Comparison of ENCODE assay signal across 8 cellular contexts in the genomic region with DNA sequence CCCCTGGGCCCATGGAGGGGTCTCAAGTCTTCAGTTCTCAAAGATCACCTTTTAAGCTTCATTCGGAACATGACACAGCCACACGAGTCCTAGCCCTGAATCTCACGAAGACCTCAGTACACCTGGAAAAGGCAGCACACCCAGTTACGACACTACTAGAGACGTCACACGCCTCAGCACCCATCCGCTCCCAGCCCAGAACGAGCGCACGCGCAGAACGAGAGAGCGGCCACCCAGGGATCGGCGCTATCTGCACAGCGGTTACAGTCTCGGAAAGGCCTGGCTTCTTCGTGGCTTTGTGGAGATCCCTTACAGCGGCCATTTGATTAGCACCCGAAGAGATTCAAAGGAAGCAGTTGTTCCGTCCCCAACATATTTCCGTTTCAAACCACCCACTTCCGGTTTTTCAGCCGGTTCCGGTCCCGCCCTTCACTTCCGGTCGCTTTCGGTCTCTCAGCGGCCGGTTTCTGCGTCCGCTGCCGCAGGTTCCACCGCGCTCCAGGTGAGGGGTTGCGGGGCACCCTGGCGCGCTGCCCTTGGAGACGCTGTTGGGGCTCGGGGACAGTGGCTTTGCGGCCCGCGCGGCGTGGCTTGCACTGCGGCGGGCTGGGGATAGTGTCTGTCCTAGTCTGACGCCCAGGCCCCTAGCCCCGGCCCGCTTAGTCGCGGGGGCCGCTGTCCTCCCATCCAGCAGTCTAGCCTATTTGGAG. TPM values are rescaled to one million over a fixed set of nuclear protein-coding genes. Genes with fewer than 3 reads are reported as not detected.
DNase-seq lines count a peak whose midpoint lies in the region; ATAC-seq, FAIRE-seq and TF ChIP-seq lines count a peak whose summit lies in the region.

A gene with protein sequence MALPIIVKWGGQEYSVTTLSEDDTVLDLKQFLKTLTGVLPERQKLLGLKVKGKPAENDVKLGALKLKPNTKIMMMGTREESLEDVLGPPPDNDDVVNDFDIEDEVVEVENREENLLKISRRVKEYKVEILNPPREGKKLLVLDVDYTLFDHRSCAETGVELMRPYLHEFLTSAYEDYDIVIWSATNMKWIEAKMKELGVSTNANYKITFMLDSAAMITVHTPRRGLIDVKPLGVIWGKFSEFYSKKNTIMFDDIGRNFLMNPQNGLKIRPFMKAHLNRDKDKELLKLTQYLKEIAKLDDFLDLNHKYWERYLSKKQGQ (plus strand): TSS at position 432 of the 710 bp plus-strand sequence. CDS start 5,626 bp downstream, outside the sequence.

- H3K9me3 ChIP-seq in cardiac muscle cell (ENCODE audit: low read depth) (no peaks in the 10 kb centered on the region), trophoblast cell (ENCODE audit: insufficient read depth, low read depth, low read length) (no peaks in the 10 kb centered on the region), tibial nerve (no peaks in the 10 kb centered on the region)

- TF ChIP-seq EP300 in tibial nerve (IDR thresholded peaks at IDR 0.05), result peak in 1 of 2 donors; percentile 62

- peaks cover 6% of the 10 kb centered on the region for H3K79me1 ChIP-seq in trophoblast cell (ENCODE audit: low read length)

- H3K27me3 Mint-ChIP-seq in activated naive CD8-positive, alpha-beta T cell treated with anti-CD3 and anti-CD28 coated beads, Interleukin-2, amount 50 U/mL, for 24 hours, result no peaks in the 10 kb centered on the region

- peak within 1 kb of the TSS; percentile 74 for H4K12ac ChIP-seq in trophoblast cell (ENCODE audit: low read depth, low read length)

- peak; percentile 96 for ATAC-seq in HG02763 (IDR thresholded peaks at IDR 0.05; ENCODE audit: unreplicated experiment)
- peak; percentile 91 for ATAC-seq in activated naive CD8-positive, alpha-beta T cell treated with anti-CD3 and anti-CD28 coated beads, Interleukin-2, amount 50 U/mL, for 24 hours

- peak within 1 kb of the TSS; percentile 54 for H2BK120ac ChIP-seq in trophoblast cell (ENCODE audit: insufficient read depth, low read length, poor library complexity)

- H3K79me2 ChIP-seq in trophoblast cell (ENCODE audit: control insufficient read depth, insufficient read depth, low read length, poor library complexity), result peaks cover 6% of the 10 kb centered on the region

- H3K27ac ChIP-seq in cardiac muscle cell (peak within 1 kb of the TSS; percentile 87), trophoblast cell (ENCODE audit: low read depth, low read length) (peak within 1 kb of the TSS; percentile 57), tibial nerve (peak within 1 kb of the TSS; percentile 62 to 89 (median 86))

- peaks cover 39% of the 10 kb centered on the region for H3K36me3 Mint-ChIP-seq in activated naive CD8-positive, alpha-beta T cell treated with anti-CD3 and anti-CD28 coated beads, Interleukin-2, amount 50 U/mL, for 24 hours (ENCODE audit: low read depth)

- peak within 1 kb of the TSS; percentile 81 for H2AFZ ChIP-seq in trophoblast cell (ENCODE audit: insufficient read depth, low read length, poor library complexity)

- peak within 1 kb of the TSS; percentile 96 for H4K8ac ChIP-seq in trophoblast cell (ENCODE audit: low read depth, low read length)

- H3K14ac ChIP-seq in trophoblast cell (ENCODE audit: low read length), result peak within 1 kb of the TSS; percentile 88

- TF ChIP-seq POLR2A in GM12892 (IDR thresholded peaks at IDR 0.05; ENCODE audit: low read depth, low read length), result peak; percentile 87
- TF ChIP-seq POLR2A in tibial nerve (IDR thresholded peaks at IDR 0.05), result peak in 1 of 2 donors; percentile 16

- H3K4me3 ChIP-seq in cardiac muscle cell (peak within 1 kb of the TSS; percentile 79), trophoblast cell (ENCODE audit: low read depth, low read length) (peak within 1 kb of the TSS; percentile 99), tibial nerve (peak within 1 kb of the TSS; percentile 70 to 96 (median 78))

- peak within 1 kb of the TSS; percentile 100 for H3K27ac Mint-ChIP-seq in activated naive CD8-positive, alpha-beta T cell treated with anti-CD3 and anti-CD28 coated beads, Interleukin-2, amount 50 U/mL, for 24 hours

- peaks cover 10% of the 10 kb centered on the region for H3K27me3 ChIP-seq in cardiac muscle cell
- no peaks in the 10 kb centered on the region for H3K27me3 ChIP-seq in trophoblast cell (ENCODE audit: insufficient read depth, low read length)
- no peaks in the 10 kb centered on the region for H3K27me3 ChIP-seq in tibial nerve

- H4K91ac ChIP-seq in trophoblast cell (ENCODE audit: low read depth, low read length), result peak within 1 kb of the TSS; percentile 86

- H2BK5ac ChIP-seq in trophoblast cell (ENCODE audit: low read depth, low read length, poor library complexity), result peak within 1 kb of the TSS; percentile 35

- FAIRE-seq in GM12892 (lab: Jason Lieb, UNC), result peak; percentile 96

- H3K9ac ChIP-seq in trophoblast cell (ENCODE audit: low read length), result peak within 1 kb of the TSS; percentile 88

- peaks cover 38% of the 10 kb centered on the region for H3K4me1 Mint-ChIP-seq in activated naive CD8-positive, alpha-beta T cell treated with anti-CD3 and anti-CD28 coated beads, Interleukin-2, amount 50 U/mL, for 24 hours

- peak within 1 kb of the TSS; percentile 37 for H3K4ac ChIP-seq in trophoblast cell (ENCODE audit: low read depth, low read length)

- H2AK5ac ChIP-seq in trophoblast cell (ENCODE audit: low read length), result no peak within 1 kb of the TSS

- H3K23ac ChIP-seq in trophoblast cell (ENCODE audit: low read length), result no peak within 1 kb of the TSS

- peaks cover 7% of the 10 kb centered on the region for H3K4me1 ChIP-seq in cardiac muscle cell (ENCODE audit: low read depth)
- peaks cover 4 to 8% of the 10 kb centered on the region in 2 experiments for H3K4me1 ChIP-seq in trophoblast cell (ENCODE audit: control insufficient read depth in 1 of 2, insufficient read depth in 2 of 2, low read length in 2 of 2)
- peaks cover 0 to 34% (median 4%) of the 10 kb centered on the region in 4 donors for H3K4me1 ChIP-seq in tibial nerve

- peak within 1 kb of the TSS; percentile 69 for H3K18ac ChIP-seq in trophoblast cell (ENCODE audit: low read length)

- no peak within 1 kb of the TSS for H2BK12ac ChIP-seq in trophoblast cell (ENCODE audit: low read length)

- WGBS in trophoblast cell (ENCODE audit: extremely low coverage, insufficient coverage, insufficient read length), result no CpG with 5 or more reads among the region's 54 CpGs
- WGBS in tibial nerve, 2 donors, result 0 to 1% methylated on average over 34 to 50 of the region's 54 CpGs

- peak within 1 kb of the TSS; percentile 100 for H3K4me3 Mint-ChIP-seq in activated naive CD8-positive, alpha-beta T cell treated with anti-CD3 and anti-CD28 coated beads, Interleukin-2, amount 50 U/mL, for 24 hours

- H3K4me2 ChIP-seq in trophoblast cell (ENCODE audit: low read length), result peak within 1 kb of the TSS; percentile 79

- TF ChIP-seq CTCF in cardiac muscle cell (IDR thresholded peaks at IDR 0.05; ENCODE audit: low read depth, low read length) (no peak), tibial nerve (IDR thresholded peaks at IDR 0.05) (no peak)

- H3K36me3 ChIP-seq in cardiac muscle cell (no peaks in the 10 kb centered on the region), trophoblast cell (ENCODE audit: control insufficient read depth in 1 of 2, insufficient read depth in 2 of 2, low read length in 2 of 2) (peaks cover 0 to 6% of the 10 kb centered on the region in 2 experiments), tibial nerve (no peaks in the 10 kb centered on the region)

- peaks cover 12% of the 10 kb centered on the region for H3K9me3 Mint-ChIP-seq in activated naive CD8-positive, alpha-beta T cell treated with anti-CD3 and anti-CD28 coated beads, Interleukin-2, amount 50 U/mL, for 24 hours

- DNase-seq in GM12892 (ENCODE audit: insufficient read length) (peak; percentile 75), NCI-H1417 (lab: John Stamatoyannopoulos, UW) (peak; percentile 84 to 93 (median 87)), SW480 (ENCODE audit: low spot score) (peak; percentile 92), cardiac muscle cell (ENCODE audit: low read depth in 1 of 2, low spot score in 1 of 2) (peak; percentile 83 to 86), trophoblast cell (peak; percentile 72 to 87), tibial nerve (ENCODE audit: low spot score in 2 of 2) (peak; percentile 41 to 69)
- peak; percentile 80 for DNase-seq in activated naive CD8-positive, alpha-beta T cell treated with anti-CD3 and anti-CD28 coated beads, Interleukin-2, amount 50 U/mL, for 24 hours

RNA-seq across cellular contexts. Expression of the gene that starts here (rescaled TPM):
- polyA plus RNA-seq in GM12892 (2012; ENCODE audit: missing spikeins), result 31.0 TPM
- total RNA-seq in cardiac muscle cell (10.8 and 12.2 TPM in 2 replicates), tibial nerve (10 to 100 TPM; 12.4 to 30.1 (median 21.4) TPM)
- 30.5 and 31.0 TPM in 2 replicates for polyA plus RNA-seq in cardiac muscle cell
- 27.7 and 28.0 TPM in 2 replicates for polyA plus RNA-seq in trophoblast cell (2013)

Comparison
In these comparisons a context has a peak if more than half of its experiments do, and no peak if none do; other contexts are left out.
1. Peak in every context shown above with its lines: DNase-seq, ATAC-seq, H3K4me3 ChIP-seq and H3K27ac ChIP-seq.